ENCODE assay signal across 24 cellular contexts in the genomic region with DNA sequence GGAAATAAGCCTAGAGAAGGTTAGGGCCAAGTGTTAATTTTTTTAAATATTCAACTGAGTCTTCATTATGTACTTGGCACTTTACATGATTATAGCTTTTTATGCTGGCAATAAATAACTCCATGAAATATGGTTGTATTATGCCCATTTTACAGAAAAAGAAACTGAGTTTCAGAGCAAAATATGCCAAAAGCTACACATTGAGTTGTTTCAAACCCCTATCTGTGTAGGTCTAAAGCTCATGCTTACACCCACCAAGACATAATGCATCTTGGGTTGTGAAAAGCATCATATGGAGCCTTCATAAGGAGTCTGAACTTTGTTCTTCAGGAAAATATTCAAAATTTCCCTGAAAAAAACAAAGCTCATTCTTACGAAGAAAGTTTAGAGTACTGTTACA. TPM values are rescaled to one million over a fixed set of nuclear protein-coding genes. Genes with fewer than 3 reads are reported as not detected.
A peak's percentile ranks its signal among the peaks of the same experiment; 100 is the strongest.
DNase-seq lines count a peak whose midpoint lies in the region; ATAC-seq, FAIRE-seq and TF ChIP-seq lines count a peak whose summit lies in the region.
"Had no signal": no experiment of that assay in that cellular context is flagged by ENCODE, and none has a peak within 500 bp of the region (broad histone marks: within the 10 kb centered on the region; RNA-seq: fewer than 3 reads in every experiment).

No MANE protein-coding gene starts in this region.

- no peak overlapping the region for H3K27ac Mint-ChIP-seq in astrocyte (ENCODE audit: unreplicated experiment)
- H3K27ac Mint-ChIP-seq: B cell; CD4-positive, alpha-beta T cell; CD8-positive, alpha-beta T cell had no signal

- H3K9ac ChIP-seq in HepG2 (ENCODE audit: insufficient read depth, low read depth, low read length), result no peak overlapping the region
- no peak overlapping the region for H3K9ac ChIP-seq in astrocyte (ENCODE audit: low read length)
- H3K9ac ChIP-seq: BLaER1 treated with 17β-estradiol and CSF1 and Interleukin-3, amounts not matched to agents 10 nM and 100 nM had no signal

- H3K27me3 ChIP-seq in HepG2 (ENCODE audit: control insufficient read depth in 1 of 2, insufficient read depth in 2 of 2, low read length in 2 of 2) (no peaks in the 10 kb centered on the region), right lobe of liver (no peaks in the 10 kb centered on the region), astrocyte (ENCODE audit: insufficient read depth, low read length) (no peaks in the 10 kb centered on the region), gastroesophageal sphincter (no peaks in the 10 kb centered on the region), thoracic aorta (replicated peaks; ENCODE audit: insufficient read depth) (no peaks in the 10 kb centered on the region)
- H3K27me3 ChIP-seq: BLaER1 treated with 17β-estradiol and CSF1 and Interleukin-3, amounts not matched to agents 10 nM and 100 nM had no signal

- DNase-seq in HepG2 (ENCODE audit: low spot score) (no peak), right lobe of liver (no peak), astrocyte (ENCODE audit: low read depth) (no peak), thoracic aorta (ENCODE audit: low spot score) (no peak), NCI-H1417 treated with DMSO at 0.1 percent for 48 hours (lab: John Stamatoyannopoulos, UW) (no peak), dermis blood vessel endothelial cell (no peak)
- DNase-seq: AML-193; Caco-2; Calu3; CD4-positive, alpha-beta T cell; CD8-positive, alpha-beta T cell; DMS79 treated with DMSO at 0.1 percent for 48 hours; GF-D8 had no signal

- TF ChIP-seq RAD21 in HepG2 (CRISPR knock-in tag; IDR thresholded peaks at IDR 0.05), result no peak

- H3K4me2 ChIP-seq in HepG2 (ENCODE audit: low read depth, low read length) (no peak overlapping the region), astrocyte (ENCODE audit: low read length) (no peak overlapping the region)
- H3K4me2 ChIP-seq: A549; BLaER1 treated with 17β-estradiol and CSF1 and Interleukin-3, amounts not matched to agents 10 nM and 100 nM had no signal

- H3K4me1 Mint-ChIP-seq in astrocyte (ENCODE audit: low read depth, unreplicated experiment), result peaks cover 18% of the 10 kb centered on the region
- H3K4me1 Mint-ChIP-seq: B cell had no signal

- H3K9me3 ChIP-seq in HepG2 (ENCODE audit: low read length), result no peaks in the 10 kb centered on the region
- no peaks in the 10 kb centered on the region for H3K9me3 ChIP-seq in right lobe of liver
- no peaks in the 10 kb centered on the region for H3K9me3 ChIP-seq in astrocyte (ENCODE audit: insufficient read depth, low read depth, low read length)
- H3K9me3 ChIP-seq in gastroesophageal sphincter, result peaks cover 0 to 7% (median 0%) of the 10 kb centered on the region in 3 donors
- peaks cover 7% of the 10 kb centered on the region for H3K9me3 ChIP-seq in thoracic aorta

- H3K4me3 Mint-ChIP-seq in astrocyte (ENCODE audit: unreplicated experiment), result no peak overlapping the region
- H3K4me3 Mint-ChIP-seq: B cell; CD4-positive, alpha-beta T cell; CD8-positive, alpha-beta T cell had no signal

- H3K79me2 ChIP-seq in HepG2 (ENCODE audit: insufficient read depth, low read length) (no peaks in the 10 kb centered on the region), astrocyte (ENCODE audit: insufficient read depth, low read length) (peaks cover 8% of the 10 kb centered on the region)

- TF ChIP-seq EP300 in HepG2 (IDR thresholded peaks at IDR 0.05; ENCODE audit: low read depth in 2 of 2, low read length in 2 of 2) (no peak), HepG2 (CRISPR knock-in tag; IDR thresholded peaks at IDR 0.05; ENCODE audit: borderline replicate concordance) (no peak), gastroesophageal sphincter (IDR thresholded peaks at IDR 0.05) (no peak)

- TF ChIP-seq POLR2A in HepG2 (IDR thresholded peaks at IDR 0.05; ENCODE audit: insufficient read depth in 1 of 2, low read depth in 2 of 2, low read length in 2 of 2) (no peak), right lobe of liver (IDR thresholded peaks at IDR 0.05) (no peak), gastroesophageal sphincter (IDR thresholded peaks at IDR 0.05) (no peak)

- H3K9me3 Mint-ChIP-seq in astrocyte (ENCODE audit: unreplicated experiment), result peaks cover 9% of the 10 kb centered on the region

- 96% methylated on average over 1 of the region's 1 CpG for WGBS in HepG2 (ENCODE audit: low lambda C conversion rate)
- 33% methylated on average over 1 of the region's 1 CpG for WGBS in right lobe of liver (ENCODE audit: insufficient coverage, low coverage, low lambda C conversion rate, missing lambda C conversion rate)
- 54 to 100% methylated on average over 1 of the region's 1 CpG for WGBS in gastroesophageal sphincter (ENCODE audit: low coverage in 1 of 2), 2 donors

- H3K4me1 ChIP-seq in HepG2 (ENCODE audit: insufficient read depth, low read length) (peaks cover 9% of the 10 kb centered on the region), right lobe of liver (no peaks in the 10 kb centered on the region), astrocyte (ENCODE audit: insufficient read depth, low read length) (no peaks in the 10 kb centered on the region), gastroesophageal sphincter (peaks cover 7 to 77% (median 14%) of the 10 kb centered on the region in 3 donors), thoracic aorta (ENCODE audit: control insufficient read depth in 1 of 2, low read depth in 2 of 2) (peaks cover 22 to 71% of the 10 kb centered on the region in 2 donors)
- H3K4me1 ChIP-seq: A549, Caco-2 had no signal

- H3K4me3 ChIP-seq in HepG2 (replicated peaks in 1 of 3; ENCODE audit: insufficient read depth in 1 of 3, low read depth in 2 of 3, low read length in 3 of 3) (no peak overlapping the region), right lobe of liver (no peak overlapping the region), astrocyte (ENCODE audit: insufficient read depth, low read depth, low read length) (no peak overlapping the region), gastroesophageal sphincter (no peak overlapping the region), thoracic aorta (no peak overlapping the region)
- H3K4me3 ChIP-seq: A549; BLaER1 treated with 17β-estradiol and CSF1 and Interleukin-3, amounts not matched to agents 10 nM and 100 nM had no signal

- POLR2A ChIA-PET in HepG2 (lab: Yijun Ruan, JAX), result no interaction called here

- no peaks in the 10 kb centered on the region for H3K27me3 Mint-ChIP-seq in astrocyte (ENCODE audit: low read depth, unreplicated experiment)
- H3K27me3 Mint-ChIP-seq: B cell; CD4-positive, alpha-beta T cell had no signal

- H3K36me3 Mint-ChIP-seq in astrocyte (ENCODE audit: low read depth, unreplicated experiment), result no peaks in the 10 kb centered on the region

- H2AFZ ChIP-seq in HepG2 (ENCODE audit: low read length) (no peak overlapping the region), astrocyte (ENCODE audit: low read depth, low read length) (no peak overlapping the region)

- no peaks in the 10 kb centered on the region for H3K36me3 ChIP-seq in HepG2 (replicated peaks in 1 of 2; ENCODE audit: control insufficient read depth in 1 of 2, insufficient read depth in 2 of 2, low read length in 2 of 2)
- no peaks in the 10 kb centered on the region for H3K36me3 ChIP-seq in right lobe of liver
- no peaks in the 10 kb centered on the region for H3K36me3 ChIP-seq in astrocyte (ENCODE audit: insufficient read depth, low read length)
- H3K36me3 ChIP-seq in gastroesophageal sphincter, result no peaks in the 10 kb centered on the region
- no peaks in the 10 kb centered on the region for H3K36me3 ChIP-seq in thoracic aorta

- intact Hi-C loops in HepG2 (cut with micrococcal nuclease; ENCODE audit: unreplicated experiment), result no loop called here
- intact Hi-C loops in right lobe of liver (cut with DNase I), result no loop called here

- TF ChIP-seq CTCF in HepG2 (CRISPR knock-in tag; IDR thresholded peaks at IDR 0.05), result no peak
- no peak for TF ChIP-seq CTCF in right lobe of liver (IDR thresholded peaks at IDR 0.05)
- no peak for TF ChIP-seq CTCF in astrocyte (IDR thresholded peaks at IDR 0.05; ENCODE audit: insufficient read depth, low read depth, low read length)
- no peak for TF ChIP-seq CTCF in gastroesophageal sphincter (IDR thresholded peaks at IDR 0.05)
- no peak for TF ChIP-seq CTCF in thoracic aorta (IDR thresholded peaks at IDR 0.05)

- ATAC-seq in HepG2 (no peak), right lobe of liver (no peak), gastroesophageal sphincter (no peak), thoracic aorta (ENCODE audit: insufficient number of reproducible peaks, low FRiP score, low read depth) (no peak), GM21576 (IDR thresholded peaks at IDR 0.05; ENCODE audit: unreplicated experiment) (no peak)
- ATAC-seq: A549; CD8-positive, alpha-beta T cell had no signal

- in situ Hi-C loops in HepG2 (cut with HindIII; ENCODE audit: extremely low pct_ligation_motif_present, low pct_unique_long_range_greater_than_20kb), result no loop called here

- CTCF ChIA-PET in HepG2 (lab: Yijun Ruan, JAX; ENCODE audit: low intra/inter-chr PET ratio, low total read pairs), result no interaction called here

- H3K27ac ChIP-seq in HepG2 (ENCODE audit: extremely low read length, insufficient read depth, low read length) (no peak overlapping the region), right lobe of liver (no peak overlapping the region), astrocyte (ENCODE audit: low read depth, low read length) (no peak overlapping the region), gastroesophageal sphincter (peak overlapping the region in 3 of 4 donors; percentile 23 to 78 (median 77)), thoracic aorta (peak overlapping the region; percentile 62 to 76)
- H3K27ac ChIP-seq: 22Rv1; A549; BLaER1 treated with 17β-estradiol and CSF1 and Interleukin-3, amounts not matched to agents 10 nM and 100 nM; C4-2B had no signal

- H4K20me1 ChIP-seq in HepG2 (ENCODE audit: insufficient read depth, low read length) (no peaks in the 10 kb centered on the region), astrocyte (ENCODE audit: insufficient read depth, low read length) (peaks cover 16% of the 10 kb centered on the region)

- BruUV-seq in HepG2 (replicated peaks; lab: Mats Ljungman, UMichigan), result no TSS peak

- peak; percentile 26 for FAIRE-seq in HepG2 (lab: Jason Lieb, UNC)
- FAIRE-seq in astrocyte (lab: Jason Lieb, UNC), result peak; percentile 23
- FAIRE-seq: A549, D721Med, G401.6, GM12891, GM19239 had no signal

RNA-seq across cellular contexts. Expression of a gene that starts 14.6 kb away (rescaled TPM):
- total RNA-seq in HepG2 (2016; rRNA removed; fragmentation: Illumina TruSeq; extraction: Trizol) (3.1 and 4.5 TPM in 2 replicates), right lobe of liver (1 to 10 TPM; 3.2 to 5.2 (median 4.1) TPM), astrocyte (6.6 and 6.9 TPM in 2 replicates), gastroesophageal sphincter (10 to 100 TPM; 15.1 to 42.6 (median 29.1) TPM), thoracic aorta (10 to 100 TPM; 25.7 to 31.2 TPM), dermis blood vessel endothelial cell (4.3 and 5.3 TPM in 2 replicates)
- total RNA-seq in HepG2 (2016; cell fraction: cytosol; rRNA removed; fragmentation: Illumina TruSeq; extraction: Trizol; ENCODE audit: low read depth), result 4.2 and 4.4 TPM in 2 replicates
- total RNA-seq in HepG2 (2016; cell fraction: insoluble cytoplasmic fraction; rRNA removed; fragmentation: Illumina TruSeq; extraction: Trizol), result 3.2 and 4.0 TPM in 2 replicates
- 8.0 and 8.2 TPM in 2 replicates for total RNA-seq in HepG2 (2016; cell fraction: membrane; rRNA removed; fragmentation: Illumina TruSeq; extraction: Trizol)
- 3.4 and 4.1 TPM in 2 replicates for total RNA-seq in HepG2 (2016; cell fraction: nucleus; rRNA removed; fragmentation: Illumina TruSeq; extraction: Trizol)
- polyA plus RNA-seq in HepG2 (2011; rRNA removed), result 5.2 and 6.4 TPM in 2 replicates
- polyA plus RNA-seq in HepG2 (2011; cell fraction: cytosol; rRNA removed), result 4.2 and 5.3 TPM in 2 replicates
- polyA plus RNA-seq in HepG2 (2011; cell fraction: nucleus; rRNA removed), result 2.5 and 3.8 TPM in 2 replicates
- 3.5 and 4.2 TPM in 2 replicates for polyA plus RNA-seq in HepG2 (2012)
- 4.5 and 4.7 TPM in 2 replicates for polyA plus RNA-seq in HepG2 (2016; cell fraction: cytosol; fragmentation: Illumina TruSeq; extraction: Trizol; ENCODE audit: low read depth)
- 4.7 and 6.7 TPM in 2 replicates for polyA plus RNA-seq in HepG2 (2016; cell fraction: insoluble cytoplasmic fraction; fragmentation: Illumina TruSeq; extraction: Trizol; ENCODE audit: low read depth)
- 6.6 and 8.0 TPM in 2 replicates for polyA plus RNA-seq in HepG2 (2016; cell fraction: membrane; fragmentation: Illumina TruSeq; extraction: Trizol; ENCODE audit: low read depth)
- 4.7 and 5.7 TPM in 2 replicates for polyA plus RNA-seq in HepG2 (2016; cell fraction: nucleus; fragmentation: Illumina TruSeq; extraction: Trizol; ENCODE audit: insufficient read depth, low read depth)
- polyA minus RNA-seq in HepG2 (2011; rRNA and poly(A)+ RNA removed; ENCODE audit: low replicate concordance), result 3.5 and 6.7 TPM in 2 replicates
- 2.0 and 2.5 TPM in 2 replicates for polyA minus RNA-seq in HepG2 (2011; cell fraction: cytosol; rRNA and poly(A)+ RNA removed)
- 3.3 and 5.3 TPM in 2 replicates for polyA minus RNA-seq in HepG2 (2011; cell fraction: nucleus; rRNA and poly(A)+ RNA removed)

Comparison
In these comparisons a context has a peak if more than half of its experiments do, and no peak if none do; other contexts are left out.
1. H3K27ac ChIP-seq: peak in gastroesophageal sphincter (3 of 4) and thoracic aorta (2 of 2); none in HepG2 (single experiment), right lobe of liver (0 of 3) and astrocyte (single experiment).